8 cellular contexts compared by ENCODE assay signal in the genomic region with DNA sequence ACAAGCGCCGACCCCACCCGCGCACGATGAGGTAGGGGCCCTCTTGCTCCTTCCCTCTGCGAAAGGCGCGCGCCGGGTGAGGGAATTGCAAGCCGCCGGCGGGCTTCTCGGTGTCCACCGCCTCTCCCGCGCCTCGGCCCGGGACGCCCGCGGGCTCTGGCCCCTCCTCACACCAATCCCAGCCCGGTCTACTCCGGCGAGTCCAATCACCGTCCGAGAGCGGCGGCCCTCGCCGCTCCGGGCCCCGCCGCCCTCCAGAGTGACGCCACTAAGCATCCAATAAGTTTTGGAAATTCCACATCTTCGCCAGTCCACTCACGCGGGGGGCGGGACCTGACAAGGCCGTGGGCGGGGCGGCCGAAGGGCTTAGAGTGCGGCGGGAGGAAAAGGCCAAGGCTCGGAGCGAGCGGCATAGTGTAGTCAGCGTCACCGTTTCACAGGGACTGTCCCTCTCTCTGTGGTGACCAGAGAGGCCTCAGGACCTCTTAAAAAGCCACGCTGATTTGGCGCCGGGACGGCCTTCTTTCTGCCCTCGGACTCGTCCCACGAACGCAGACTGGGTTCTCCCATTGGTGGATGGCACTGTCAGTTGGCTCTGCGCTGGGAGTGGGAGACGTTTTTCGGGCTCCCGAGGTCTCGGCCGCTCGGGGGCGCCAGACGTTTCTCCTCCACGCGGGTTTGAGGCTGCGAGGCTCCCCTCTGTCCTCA. TPM values are rescaled to one million over a fixed set of nuclear protein-coding genes. Genes with fewer than 3 reads are reported as not detected.
DNase-seq lines count a peak whose midpoint lies in the region; ATAC-seq and TF ChIP-seq lines count a peak whose summit lies in the region.

A gene with protein sequence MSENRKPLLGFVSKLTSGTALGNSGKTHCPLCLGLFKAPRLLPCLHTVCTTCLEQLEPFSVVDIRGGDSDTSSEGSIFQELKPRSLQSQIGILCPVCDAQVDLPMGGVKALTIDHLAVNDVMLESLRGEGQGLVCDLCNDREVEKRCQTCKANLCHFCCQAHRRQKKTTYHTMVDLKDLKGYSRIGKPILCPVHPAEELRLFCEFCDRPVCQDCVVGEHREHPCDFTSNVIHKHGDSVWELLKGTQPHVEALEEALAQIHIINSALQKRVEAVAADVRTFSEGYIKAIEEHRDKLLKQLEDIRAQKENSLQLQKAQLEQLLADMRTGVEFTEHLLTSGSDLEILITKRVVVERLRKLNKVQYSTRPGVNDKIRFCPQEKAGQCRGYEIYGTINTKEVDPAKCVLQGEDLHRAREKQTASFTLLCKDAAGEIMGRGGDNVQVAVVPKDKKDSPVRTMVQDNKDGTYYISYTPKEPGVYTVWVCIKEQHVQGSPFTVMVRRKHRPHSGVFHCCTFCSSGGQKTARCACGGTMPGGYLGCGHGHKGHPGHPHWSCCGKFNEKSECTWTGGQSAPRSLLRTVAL (minus strand): TSS at position 161 of the 708 bp plus-strand sequence. CDS start 548 bp downstream, outside the sequence.

- TF ChIP-seq CTCF in OCI-LY1 (IDR thresholded peaks at IDR 0.05; ENCODE audit: low read length) (peak; percentile 65), epithelial cell of esophagus (IDR thresholded peaks at IDR 0.05; ENCODE audit: insufficient read depth, low read depth, low read length, missing control alignments) (peak; percentile 68)

- H3F3A ChIP-seq in OCI-LY1 (ENCODE audit: insufficient read depth, low read length) = no peaks in the 10 kb centered on the region

- H3K4me2 ChIP-seq in OCI-LY1 (ENCODE audit: low read length) = peak within 1 kb of the TSS; percentile 70

- peak within 1 kb of the TSS; percentile 65 for H3K4me3 ChIP-seq in OCI-LY1 (ENCODE audit: low read depth, low read length, poor library complexity, severe bottlenecking)
- peak within 1 kb of the TSS; percentile 84 for H3K4me3 ChIP-seq in epithelial cell of esophagus (ENCODE audit: low read length)
- H3K4me3 ChIP-seq in mononuclear cell (ENCODE audit: low read length) = peak within 1 kb of the TSS; percentile 65

- H3K79me2 ChIP-seq in OCI-LY1 (ENCODE audit: insufficient read depth, low read length) = no peaks in the 10 kb centered on the region

- no peaks in the 10 kb centered on the region for H3K9me3 ChIP-seq in OCI-LY1 (ENCODE audit: low read length)
- H3K9me3 ChIP-seq in mononuclear cell (ENCODE audit: low read depth, low read length) = no peaks in the 10 kb centered on the region

- no peaks in the 10 kb centered on the region for H3K9me2 ChIP-seq in OCI-LY1 (ENCODE audit: low read depth, low read length)

- no peaks in the 10 kb centered on the region for H4K20me1 ChIP-seq in OCI-LY1 (ENCODE audit: insufficient read depth, low read length)

- no peaks in the 10 kb centered on the region for H3K4me1 ChIP-seq in OCI-LY1 (ENCODE audit: insufficient read depth, low read length, severe bottlenecking)
- peaks cover 15% of the 10 kb centered on the region for H3K4me1 ChIP-seq in mononuclear cell (ENCODE audit: insufficient read depth, low read length)

- H3K27me3 ChIP-seq in OCI-LY1 (ENCODE audit: insufficient read depth, low read length) (peaks cover 5% of the 10 kb centered on the region; the same call in 1 of the 2 replicates), mononuclear cell (ENCODE audit: insufficient read depth, low read length) (peaks cover 9% of the 10 kb centered on the region)

- no peak within 1 kb of the TSS for H2AFZ ChIP-seq in OCI-LY1 (ENCODE audit: low read length)

- peak within 1 kb of the TSS; percentile 41; the same call in 1 of the 2 replicates for H3K9ac ChIP-seq in OCI-LY1 (ENCODE audit: low read length)

- no peak within 1 kb of the TSS for H3K27ac ChIP-seq in OCI-LY1 (ENCODE audit: low read depth, low read length, poor library complexity, severe bottlenecking)

- peak; percentile 88 for ATAC-seq in GM21390 (IDR thresholded peaks at IDR 0.05; ENCODE audit: unreplicated experiment)

- DNase-seq in D341Med (ENCODE audit: low spot score) = peak; percentile 93
- DNase-seq in HUDEP-2 (lab: John Stamatoyannopoulos, UW; ENCODE audit: unreplicated experiment in 76 of 76) = peak in 75 of 76 experiments; percentile 29 to 98 (median 86)
- DNase-seq in activated T-cell treated with anti-CD3 and anti-CD28 coated beads for 24 hours (ENCODE audit: low read depth) = peak; percentile 74
- DNase-seq in epithelial cell of esophagus (ENCODE audit: low read depth) = peak; percentile 98
- DNase-seq in stimulated activated CD8-positive, alpha-beta memory T cell treated with anti-CD3 and anti-CD28 coated beads, Interleukin-2, amount 100 ng/mL, for 48 hours (ENCODE audit: low read depth in 2 of 2) = peak; percentile 68 to 77

- no peaks in the 10 kb centered on the region for H3K36me3 ChIP-seq in OCI-LY1 (ENCODE audit: insufficient read depth, low read length)

RNA-seq across cellular contexts. Expression of the gene that starts here (rescaled TPM):
- total RNA-seq in mononuclear cell = 0.21 TPM
